Comparison of ENCODE assay signal across 11 cellular contexts in genomic region chr18:79395308-79395640, GRCh38. TPM values are rescaled to one million over a fixed set of nuclear protein-coding genes. Genes with fewer than 3 reads are reported as not detected.
DNase-seq lines count a peak whose midpoint lies in the region; ATAC-seq, FAIRE-seq and TF ChIP-seq lines count a peak whose summit lies in the region.
"Had no signal": no experiment of that assay in that cellular context is flagged by ENCODE, and none has a peak within 500 bp of the region (broad histone marks: within the 10 kb centered on the region; RNA-seq: fewer than 3 reads in every experiment).

No MANE protein-coding gene starts in this region.

- H3K27me3 ChIP-seq in BLaER1 (peaks cover 76% of the 10 kb centered on the region), HUES64 (ENCODE audit: insufficient read depth, low read length) (peaks cover 88% of the 10 kb centered on the region), ovary (no peaks in the 10 kb centered on the region), body of pancreas (peaks cover 0 to 15% of the 10 kb centered on the region in 2 donors)

- H3K4me1 ChIP-seq in BLaER1 = peaks cover 59% of the 10 kb centered on the region
- H3K4me1 ChIP-seq in HUES64 (ENCODE audit: insufficient read depth, low read length) = no peaks in the 10 kb centered on the region
- H3K4me1 ChIP-seq in ovary (ENCODE audit: insufficient read depth) = peaks cover 5% of the 10 kb centered on the region
- peaks cover 38% of the 10 kb centered on the region for H3K4me1 ChIP-seq in body of pancreas

- peak overlapping the region; percentile 92 for H3K4me2 ChIP-seq in BLaER1

- DNase-seq in effector memory CD8-positive, alpha-beta T cell = no peak
- DNase-seq in ovary (peak in 1 of 5 donors; percentile 51), HTR-8/SVneo (ENCODE audit: insufficient read length, low spot score) (no peak), body of pancreas (no peak)
- DNase-seq in T-helper 2 cell treated with Interferon-gamma antibody and Interleukin-4, amounts not matched to agents 5 μg/mL and 100 μg/mL, for 36 hours (ENCODE audit: low spot score) = no peak
- DNase-seq: KG1 had no signal

- H3K9ac ChIP-seq in BLaER1 (no peak overlapping the region), HUES64 (ENCODE audit: low read depth, low read length) (no peak overlapping the region)

- TF ChIP-seq EP300 in ovary (IDR thresholded peaks at IDR 0.05) = no peak

- no peaks in the 10 kb centered on the region for H3K36me3 ChIP-seq in BLaER1
- no peaks in the 10 kb centered on the region for H3K36me3 ChIP-seq in HUES64 (ENCODE audit: insufficient read depth, low read length)
- no peaks in the 10 kb centered on the region for H3K36me3 ChIP-seq in ovary
- H3K36me3 ChIP-seq in body of pancreas (replicated peaks in 1 of 2; ENCODE audit: insufficient read depth in 1 of 2, low read depth in 2 of 2) = no peaks in the 10 kb centered on the region

- H3K27ac Mint-ChIP-seq in effector memory CD8-positive, alpha-beta T cell = no peak overlapping the region
- H3K27ac Mint-ChIP-seq in T-helper 2 cell treated with Interferon-gamma antibody and Interleukin-4, amounts not matched to agents 5 μg/mL and 100 μg/mL, for 36 hours = no peak overlapping the region

- intact Hi-C loops in ovary (cut with DNase I) (loop anchor here in 1 of 4 donors (5.0 kb wide), 1 partner anchor 132 kb away; no protein-coding TSS in a partner anchor), body of pancreas (cut with DNase I) (no loop called here)

- H3K4me3 ChIP-seq in BLaER1 (peak overlapping the region; percentile 61), HUES64 (ENCODE audit: low read length) (peak overlapping the region; percentile 36; the same call in 1 of the 2 replicates), ovary (peak overlapping the region; percentile 56), body of pancreas (no peak overlapping the region)

- no peaks in the 10 kb centered on the region for H3K9me3 Mint-ChIP-seq in effector memory CD8-positive, alpha-beta T cell
- no peaks in the 10 kb centered on the region for H3K9me3 Mint-ChIP-seq in T-helper 2 cell treated with Interferon-gamma antibody and Interleukin-4, amounts not matched to agents 5 μg/mL and 100 μg/mL, for 36 hours

- H3K36me3 Mint-ChIP-seq in effector memory CD8-positive, alpha-beta T cell (ENCODE audit: insufficient read depth) = peaks cover 23% of the 10 kb centered on the region
- H3K36me3 Mint-ChIP-seq in T-helper 2 cell treated with Interferon-gamma antibody and Interleukin-4, amounts not matched to agents 5 μg/mL and 100 μg/mL, for 36 hours (ENCODE audit: low read depth) = peaks cover 3% of the 10 kb centered on the region

- H3K27ac ChIP-seq in BLaER1 (no peak overlapping the region), HUES64 (ENCODE audit: low read depth, low read length) (no peak overlapping the region), ovary (peak overlapping the region; percentile 77 to 92), body of pancreas (peak overlapping the region in 1 of 4 donors; percentile 82)

- 2% methylated on average over 11 of the region's 34 CpGs for WGBS in HUES64
- 1 to 3% (median 1%) methylated on average over 22 to 29 of the region's 34 CpGs for WGBS in ovary, 3 donors
- WGBS in body of pancreas, 2 donors = 1 to 11% methylated on average over 3 to 14 of the region's 34 CpGs

- FAIRE-seq in HTR-8/SVneo (lab: Jason Lieb, UNC) = no peak
- FAIRE-seq: endometrium, RCC 7860 had no signal

- H3K9me3 ChIP-seq in BLaER1 (no peaks in the 10 kb centered on the region), HUES64 (ENCODE audit: insufficient read depth, low read depth, low read length) (no peaks in the 10 kb centered on the region), ovary (no peaks in the 10 kb centered on the region), body of pancreas (no peaks in the 10 kb centered on the region)

- H3K4me3 Mint-ChIP-seq in effector memory CD8-positive, alpha-beta T cell = peak overlapping the region; percentile 77 to 78
- H3K4me3 Mint-ChIP-seq in T-helper 2 cell treated with Interferon-gamma antibody and Interleukin-4, amounts not matched to agents 5 μg/mL and 100 μg/mL, for 36 hours = no peak overlapping the region

- ATAC-seq in effector memory CD8-positive, alpha-beta T cell (replicated peaks) = no peak
- ATAC-seq in GM18858 (IDR thresholded peaks at IDR 0.05; ENCODE audit: unreplicated experiment) (no peak), body of pancreas (no peak)

- peaks cover 21 to 29% of the 10 kb centered on the region in 2 donors for H3K27me3 Mint-ChIP-seq in effector memory CD8-positive, alpha-beta T cell
- peaks cover 23% of the 10 kb centered on the region for H3K27me3 Mint-ChIP-seq in T-helper 2 cell treated with Interferon-gamma antibody and Interleukin-4, amounts not matched to agents 5 μg/mL and 100 μg/mL, for 36 hours (ENCODE audit: low read depth)

- peaks cover 12 to 15% of the 10 kb centered on the region in 2 donors for H3K4me1 Mint-ChIP-seq in effector memory CD8-positive, alpha-beta T cell (ENCODE audit: low read depth in 2 of 2)
- H3K4me1 Mint-ChIP-seq in T-helper 2 cell treated with Interferon-gamma antibody and Interleukin-4, amounts not matched to agents 5 μg/mL and 100 μg/mL, for 36 hours (ENCODE audit: low read depth) = peaks cover 25% of the 10 kb centered on the region

- TF ChIP-seq POLR2A in ovary (IDR thresholded peaks at IDR 0.05) (no peak), body of pancreas (IDR thresholded peaks at IDR 0.05) (no peak)

- no peak for TF ChIP-seq CTCF in ovary (IDR thresholded peaks at IDR 0.05)
- TF ChIP-seq CTCF in body of pancreas (IDR thresholded peaks at IDR 0.05) = no peak

- peaks cover 25% of the 10 kb centered on the region for H4K20me1 ChIP-seq in BLaER1

RNA-seq across cellular contexts. Expression of gene NFATC1, which starts 0.5 kb away (rescaled TPM):
- polyA plus RNA-seq in HUES64 (2013, experiment 1 of 2) = 3.4 TPM
- 7.1 TPM for polyA plus RNA-seq in HUES64 (2013, experiment 2 of 2)
- total RNA-seq in ovary = 10 to 100 TPM; 10.2 to 28.3 (median 12.3) TPM
- polyA plus RNA-seq in ovary = 10 to 100 TPM in 1 of 2 donors, 1 to 10 TPM in 1; 8.4 to 12.2 TPM
- 1 to 10 TPM; 5.2 to 5.9 TPM for total RNA-seq in body of pancreas

Comparison
In these comparisons a context has a peak if more than half of its experiments do, and no peak if none do; other contexts are left out.
1. H3K27ac ChIP-seq: peak in ovary (2 of 2); none in BLaER1 (single experiment) and HUES64 (single experiment).
2. H3K4me3 ChIP-seq: peak in BLaER1 (single experiment), HUES64 (single experiment) and ovary (single experiment); none in body of pancreas (0 of 2).